ENCODE assay signal across 20 cellular contexts in the genomic region with DNA sequence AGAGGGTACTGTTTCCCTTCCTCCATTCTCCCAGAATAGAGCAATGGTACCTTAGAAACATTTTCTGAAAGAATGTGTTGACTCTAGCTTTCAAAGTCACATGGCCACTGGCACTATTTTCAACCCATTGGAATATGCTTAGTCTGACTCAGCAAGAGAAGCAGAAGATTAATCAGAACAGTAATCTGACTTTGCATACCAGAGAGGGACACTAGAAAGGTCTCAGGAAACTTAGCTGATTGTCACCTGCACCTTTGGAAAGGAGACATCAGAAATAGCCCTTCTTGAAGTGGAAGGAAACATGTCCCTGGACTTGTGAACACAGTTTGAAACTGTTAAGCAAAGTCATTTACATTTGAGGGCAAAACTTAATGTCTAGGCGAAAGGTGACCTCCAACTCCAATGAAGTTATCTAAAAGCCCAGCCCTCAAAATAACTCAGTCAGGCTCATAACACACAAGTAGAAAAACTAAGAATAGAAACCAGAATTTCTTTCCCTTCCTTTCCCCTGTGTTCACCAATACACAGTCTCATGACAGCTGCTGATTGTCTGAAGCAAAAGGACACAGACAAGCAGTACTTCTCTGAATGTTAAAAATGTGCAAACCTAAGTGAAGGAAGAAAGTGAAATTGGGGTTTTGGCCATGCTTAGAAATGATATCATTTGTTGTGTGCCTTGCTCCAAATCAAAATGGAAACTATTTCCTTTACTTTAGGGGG.
DNase-seq lines count a peak whose midpoint lies in the region; ATAC-seq and TF ChIP-seq lines count a peak whose summit lies in the region.
"Had no signal": no experiment of that assay in that cellular context is flagged by ENCODE, and none has a peak within 500 bp of the region (broad histone marks: within the 10 kb centered on the region; RNA-seq: fewer than 3 reads in every experiment).

No MANE protein-coding gene starts in this region.

- peak; percentile 53 for ATAC-seq in GM19023 (IDR thresholded peaks at IDR 0.05; ENCODE audit: unreplicated experiment)
- ATAC-seq in GM21786 (IDR thresholded peaks at IDR 0.05; ENCODE audit: unreplicated experiment), result peak; percentile 51
- ATAC-seq in HG03432 (IDR thresholded peaks at IDR 0.05; ENCODE audit: unreplicated experiment), result peak; percentile 81
- ATAC-seq in left lobe of liver, result no peak
- ATAC-seq: HepG2; stimulated activated naive CD8-positive, alpha-beta T cell treated with anti-CD3 and anti-CD28 coated beads, Interleukin-15, Interleukin-2, amounts not matched to agents 100 U/mL and 50 U/mL, for 24 hours had no signal

- H3K4me2 ChIP-seq in parathyroid adenoma (ENCODE audit: low read length), result peak overlapping the region; percentile 31

- H3K4me1 ChIP-seq in parathyroid adenoma, result peaks cover 11% of the 10 kb centered on the region
- no peaks in the 10 kb centered on the region for H3K4me1 ChIP-seq in tibial nerve
- H3K4me1 ChIP-seq: ascending aorta, colonic mucosa, SJSA1 had no signal

- no peak overlapping the region for H3K9ac ChIP-seq in parathyroid adenoma

- H3K9me3 ChIP-seq in parathyroid adenoma (ENCODE audit: control insufficient read depth, low read length) (no peaks in the 10 kb centered on the region), tibial nerve (no peaks in the 10 kb centered on the region)
- H3K9me3 ChIP-seq: ascending aorta, colonic mucosa, SJSA1 had no signal

- WGBS in tibial nerve, 2 donors, result 78 to 79% methylated on average over 1 of the region's 1 CpG

- DNase-seq in left lobe of liver (ENCODE audit: low spot score) (no peak), tibial nerve (ENCODE audit: low spot score in 2 of 2) (no peak), HuH-7.5 (ENCODE audit: low spot score) (no peak)
- DNase-seq in activated CD4-positive, alpha-beta T cell treated with anti-CD3 and anti-CD28 coated beads for 4 hours, result no peak
- DNase-seq: activated CD4-positive, CD25-positive, alpha-beta regulatory T cell treated with anti-CD3 and anti-CD28 coated beads, Interleukin-2, amount 50 U/mL, for 72 hours; activated CD8-positive, alpha-beta memory T cell treated with anti-CD3 and anti-CD28 coated beads, Interleukin-2, amount 50 U/mL, for 4 hours; colonic mucosa; mesenchymal stem cell; MV-4-11; NCI-H2081 treated with DMSO at 0.1 percent for 48 hours; NCI-H524; stimulated activated naive CD8-positive, alpha-beta T cell treated with anti-CD3 and anti-CD28 coated beads, Interleukin-15, Interleukin-2, amounts not matched to agents 100 U/mL and 50 U/mL, for 24 hours had no signal

- TF ChIP-seq POLR2A in tibial nerve (IDR thresholded peaks at IDR 0.05), result no peak

- H3K36me3 ChIP-seq in parathyroid adenoma (ENCODE audit: control insufficient read depth, insufficient read depth, low read length), result no peaks in the 10 kb centered on the region
- H3K36me3 ChIP-seq in tibial nerve, result no peaks in the 10 kb centered on the region
- H3K36me3 ChIP-seq: ascending aorta, colonic mucosa, SJSA1 had no signal

- no peak overlapping the region for H2AFZ ChIP-seq in parathyroid adenoma

- H3K4me3 ChIP-seq in parathyroid adenoma (ENCODE audit: low read depth, low read length) (no peak overlapping the region), tibial nerve (no peak overlapping the region)
- H3K4me3 ChIP-seq: ascending aorta, colonic mucosa, SJSA1 had no signal

- H3K79me2 ChIP-seq in parathyroid adenoma, result no peaks in the 10 kb centered on the region

- H3K27me3 ChIP-seq in parathyroid adenoma (ENCODE audit: control insufficient read depth, insufficient read depth, low read length) (no peaks in the 10 kb centered on the region), tibial nerve (no peaks in the 10 kb centered on the region)
- H3K27me3 ChIP-seq: ascending aorta, colonic mucosa, SJSA1 had no signal

- TF ChIP-seq EP300 in tibial nerve (IDR thresholded peaks at IDR 0.05), result no peak

- peak overlapping the region; percentile 53 for H3K27ac ChIP-seq in parathyroid adenoma
- H3K27ac ChIP-seq in tibial nerve, result no peak overlapping the region
- H3K27ac ChIP-seq: ascending aorta, C4-2B, colonic mucosa, SJSA1 had no signal

- TF ChIP-seq CTCF in parathyroid adenoma (IDR thresholded peaks at IDR 0.05) (no peak), tibial nerve (IDR thresholded peaks at IDR 0.05) (no peak)
